In genomic region chr16:12901597-12902436, GRCh38 we compare ENCODE assay signal across 1 cellular context.
TF ChIP-seq lines count a peak whose summit lies in the region.

SHISA9 (plus strand) TSS chr16:12901598.

TF ChIP-seq in HEK293, 187 proteins besides CTCF, POLR2A, EP300 and RAD21 (continued from another document):
- TF ChIP-seq ZNF639 (tag by site-specific recombination; IDR thresholded peaks at IDR 0.05), result no peak
